Comparison of ENCODE assay signal across 1 cellular context in genomic region chr3:77186319-77186718, GRCh38.
TF ChIP-seq lines count a peak whose summit lies in the region.

No MANE protein-coding gene starts in this region.

TF ChIP-seq in WTC11, 78 proteins besides CTCF, POLR2A, EP300 and RAD21 (continued from another document):
- TF ChIP-seq, protein P1, sequence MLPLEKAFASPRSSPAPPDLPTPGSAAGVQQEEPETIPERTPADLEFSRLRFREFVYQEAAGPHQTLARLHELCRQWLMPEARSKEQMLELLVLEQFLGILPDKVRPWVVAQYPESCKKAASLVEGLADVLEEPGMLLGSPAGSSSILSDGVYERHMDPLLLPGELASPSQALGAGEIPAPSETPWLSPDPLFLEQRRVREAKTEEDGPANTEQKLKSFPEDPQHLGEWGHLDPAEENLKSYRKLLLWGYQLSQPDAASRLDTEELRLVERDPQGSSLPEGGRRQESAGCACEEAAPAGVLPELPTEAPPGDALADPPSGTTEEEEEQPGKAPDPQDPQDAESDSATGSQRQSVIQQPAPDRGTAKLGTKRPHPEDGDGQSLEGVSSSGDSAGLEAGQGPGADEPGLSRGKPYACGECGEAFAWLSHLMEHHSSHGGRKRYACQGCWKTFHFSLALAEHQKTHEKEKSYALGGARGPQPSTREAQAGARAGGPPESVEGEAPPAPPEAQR (CRISPR knock-in tag; IDR thresholded peaks at IDR 0.05), result no peak
- TF ChIP-seq ZNF138 (CRISPR knock-in tag; conservative IDR thresholded peaks at IDR 0.05) (no peak), TCF7 (CRISPR knock-in tag; IDR thresholded peaks at IDR 0.05; ENCODE audit: low read depth) (no peak), MAX (CRISPR knock-in tag; IDR thresholded peaks at IDR 0.05) (no peak), MYBL2 (CRISPR knock-in tag; IDR thresholded peaks at IDR 0.05) (no peak)
TF ChIP-seq in WTC11: peak in this region for 0.
